In the genomic region with DNA sequence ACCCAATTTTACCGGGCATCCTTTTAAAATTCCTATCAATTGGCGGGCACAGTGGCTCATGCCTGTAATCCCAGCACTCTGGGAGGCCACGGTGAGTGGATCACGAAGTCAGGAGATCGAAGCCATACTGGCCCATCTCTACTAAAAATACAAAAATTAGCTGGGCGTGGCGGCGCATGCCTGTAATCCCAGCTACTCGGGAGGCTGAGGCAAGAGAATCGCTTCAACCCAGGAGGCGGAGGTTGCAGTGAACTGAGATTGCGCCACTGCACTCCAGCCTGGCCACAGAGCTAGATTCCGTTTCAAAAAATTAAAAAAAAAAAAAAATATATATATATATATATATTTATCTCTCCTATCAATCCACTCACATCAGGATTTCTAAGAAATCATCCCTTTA, we compare ENCODE assay signal across 7 cellular contexts. TPM values are rescaled to one million over a fixed set of nuclear protein-coding genes. Genes with fewer than 3 reads are reported as not detected.
A peak's percentile ranks its signal among the peaks of the same experiment; 100 is the strongest.
DNase-seq lines count a peak whose midpoint lies in the region; ATAC-seq and TF ChIP-seq lines count a peak whose summit lies in the region.
"Not testable (repeated sequence)": the region's sequence is repeated elsewhere in the genome, so short reads cannot be mapped to it uniquely, and the experiment has no call there.

No MANE protein-coding gene starts in this region.

- peak overlapping the region; percentile 66; the same call in 1 of the 2 replicates for H3K4me2 ChIP-seq in DND-41 (ENCODE audit: insufficient read depth, low read length)
- peak overlapping the region; percentile 48 for H3K4me2 ChIP-seq in SU-DHL-6 (ENCODE audit: low read depth, low read length, poor library complexity, severe bottlenecking)

- H3K9ac ChIP-seq in DND-41 (ENCODE audit: low read depth, low read length), result peak overlapping the region; percentile 85
- not testable (repeated sequence) for H3K9ac ChIP-seq in SU-DHL-6 (ENCODE audit: low read length)

- H3K27ac Mint-ChIP-seq in activated CD8-positive, alpha-beta T cell treated with anti-CD3 and anti-CD28 coated beads for 36 hours, result peak overlapping the region; percentile 89
- H3K27ac Mint-ChIP-seq in activated naive CD4-positive, alpha-beta T cell treated with anti-CD3 and anti-CD28 coated beads, Interleukin-2, amount 10 ng/mL, durations not matched to agents 7 days and 5 days, result peak overlapping the region; percentile 76
- peak overlapping the region; percentile 43 to 92 (median 84) for H3K27ac Mint-ChIP-seq in naive thymus-derived CD8-positive, alpha-beta T cell
- H3K27ac Mint-ChIP-seq in stimulated activated naive B cell treated with anti-CD40 and anti-IgM and Interleukin-4, amounts not matched to agents 10 μg/mL and 1 μg/mL and 100 μg/mL, for 72 hours, result peak overlapping the region; percentile 88

- H3K36me3 ChIP-seq in DND-41 (ENCODE audit: insufficient read depth, low read length), result peaks cover 68% of the 10 kb centered on the region
- H3K36me3 ChIP-seq in SU-DHL-6 (ENCODE audit: low read length), result not testable (repeated sequence)

- H3K27me3 Mint-ChIP-seq in activated CD8-positive, alpha-beta T cell treated with anti-CD3 and anti-CD28 coated beads for 36 hours; activated naive CD4-positive, alpha-beta T cell treated with anti-CD3 and anti-CD28 coated beads, Interleukin-2, amount 10 ng/mL, durations not matched to agents 7 days and 5 days; naive thymus-derived CD8-positive, alpha-beta T cell; stimulated activated naive B cell treated with anti-CD40 and anti-IgM and Interleukin-4, amounts not matched to agents 10 μg/mL and 1 μg/mL and 100 μg/mL, for 72 hours: not testable (repeated sequence)

- peaks cover 14% of the 10 kb centered on the region for H3F3A ChIP-seq in SU-DHL-6 (ENCODE audit: insufficient read depth)

- H3K9me2 ChIP-seq in SU-DHL-6 (replicated peaks; ENCODE audit: insufficient read depth, low read length), result not testable (repeated sequence)

- H3K27me3 ChIP-seq in DND-41 (ENCODE audit: insufficient read depth, low read length, poor library complexity); SU-DHL-6 (ENCODE audit: low read length); dorsolateral prefrontal cortex: not testable (repeated sequence)

- peaks cover 47% of the 10 kb centered on the region for H3K36me3 Mint-ChIP-seq in activated CD8-positive, alpha-beta T cell treated with anti-CD3 and anti-CD28 coated beads for 36 hours (ENCODE audit: low read depth)
- peaks cover 54% of the 10 kb centered on the region for H3K36me3 Mint-ChIP-seq in activated naive CD4-positive, alpha-beta T cell treated with anti-CD3 and anti-CD28 coated beads, Interleukin-2, amount 10 ng/mL, durations not matched to agents 7 days and 5 days
- peaks cover 0 to 17% (median under 1%) of the 10 kb centered on the region in 3 donors for H3K36me3 Mint-ChIP-seq in naive thymus-derived CD8-positive, alpha-beta T cell
- peaks cover 19 to 39% of the 10 kb centered on the region in 2 donors for H3K36me3 Mint-ChIP-seq in stimulated activated naive B cell treated with anti-CD40 and anti-IgM and Interleukin-4, amounts not matched to agents 10 μg/mL and 1 μg/mL and 100 μg/mL, for 72 hours

- POLR2A ChIA-PET in activated CD8-positive, alpha-beta T cell treated with anti-CD3 and anti-CD28 coated beads for 36 hours (lab: Charles Lee), result interaction anchor here (0.6 to 3.6 kb wide), 6 partner anchors 10 to 31 kb away, joined by 3 to 23 read pairs (median 8); partner anchors contain the start of gene PTP4A2
- POLR2A ChIA-PET in naive thymus-derived CD8-positive, alpha-beta T cell (lab: Charles Lee), result interaction anchor here (0.7 to 3.5 kb wide), 3 partner anchors 11 to 81 kb away, joined by 4 to 35 read pairs (median 6); partner anchors contain the start of gene PTP4A2

- ATAC-seq in DND-41 (ENCODE audit: insufficient read depth, low read depth); activated CD8-positive, alpha-beta T cell treated with anti-CD3 and anti-CD28 coated beads for 36 hours; naive thymus-derived CD8-positive, alpha-beta T cell; stimulated activated naive B cell treated with anti-CD40 and anti-IgM and Interleukin-4, amounts not matched to agents 10 μg/mL and 1 μg/mL and 100 μg/mL, for 72 hours (replicated peaks): not testable (repeated sequence)

- not testable (repeated sequence) for TF ChIP-seq CTCF in DND-41 (IDR thresholded peaks at IDR 0.05; ENCODE audit: borderline replicate concordance, extremely low read depth, low read length, poor library complexity, severe bottlenecking); SU-DHL-6 (IDR thresholded peaks at IDR 0.05; ENCODE audit: insufficient read depth, low read length, poor library complexity, severe bottlenecking); activated CD8-positive, alpha-beta T cell treated with anti-CD3 and anti-CD28 coated beads for 36 hours (IDR thresholded peaks at IDR 0.05); dorsolateral prefrontal cortex (IDR thresholded peaks at IDR 0.05 in 54 of 56, conservative IDR thresholded peaks at IDR 0.05 in 2 of 56; ENCODE audit: low read depth in 1 of 56, partially characterized antibody in 56 of 56)

- H3K4me1 ChIP-seq in DND-41 (ENCODE audit: insufficient read depth, low read length), result peaks cover 89% of the 10 kb centered on the region

- intact Hi-C loops in activated CD8-positive, alpha-beta T cell treated with anti-CD3 and anti-CD28 coated beads for 36 hours (cut with micrococcal nuclease), result loop anchor here (5.0 kb wide), 1 partner anchor 36 kb away; no protein-coding TSS in a partner anchor
- intact Hi-C loops in dorsolateral prefrontal cortex (cut with DNase I), result not testable (repeated sequence)

- H3K4me1 Mint-ChIP-seq in activated CD8-positive, alpha-beta T cell treated with anti-CD3 and anti-CD28 coated beads for 36 hours (ENCODE audit: low read depth), result peaks cover 80% of the 10 kb centered on the region
- peaks cover 90% of the 10 kb centered on the region for H3K4me1 Mint-ChIP-seq in activated naive CD4-positive, alpha-beta T cell treated with anti-CD3 and anti-CD28 coated beads, Interleukin-2, amount 10 ng/mL, durations not matched to agents 7 days and 5 days
- peaks cover 35 to 90% (median 84%) of the 10 kb centered on the region in 4 donors for H3K4me1 Mint-ChIP-seq in naive thymus-derived CD8-positive, alpha-beta T cell
- peaks cover 39 to 76% of the 10 kb centered on the region in 2 donors for H3K4me1 Mint-ChIP-seq in stimulated activated naive B cell treated with anti-CD40 and anti-IgM and Interleukin-4, amounts not matched to agents 10 μg/mL and 1 μg/mL and 100 μg/mL, for 72 hours

- peak overlapping the region; percentile 96 for H3K27ac ChIP-seq in DND-41 (ENCODE audit: low read length)
- not testable (repeated sequence) for H3K27ac ChIP-seq in SU-DHL-6 (ENCODE audit: low read depth, low read length)
- peak overlapping the region in 46 of 59 donors; percentile 56 to 95 (median 86) for H3K27ac ChIP-seq in dorsolateral prefrontal cortex

- H3K4me3 Mint-ChIP-seq in activated CD8-positive, alpha-beta T cell treated with anti-CD3 and anti-CD28 coated beads for 36 hours, result peak overlapping the region; percentile 61
- H3K4me3 Mint-ChIP-seq in activated naive CD4-positive, alpha-beta T cell treated with anti-CD3 and anti-CD28 coated beads, Interleukin-2, amount 10 ng/mL, durations not matched to agents 7 days and 5 days, result peak overlapping the region; percentile 41
- peak overlapping the region; percentile 66 to 88 (median 74) for H3K4me3 Mint-ChIP-seq in naive thymus-derived CD8-positive, alpha-beta T cell
- peak overlapping the region; percentile 61 to 65 for H3K4me3 Mint-ChIP-seq in stimulated activated naive B cell treated with anti-CD40 and anti-IgM and Interleukin-4, amounts not matched to agents 10 μg/mL and 1 μg/mL and 100 μg/mL, for 72 hours

- H3K79me2 ChIP-seq in DND-41 (ENCODE audit: insufficient read depth, low read length) (peaks cover 98% of the 10 kb centered on the region), SU-DHL-6 (ENCODE audit: insufficient read depth, low read length) (peaks cover 100% of the 10 kb centered on the region)

- CTCF ChIA-PET in activated CD8-positive, alpha-beta T cell treated with anti-CD3 and anti-CD28 coated beads for 36 hours (lab: Charles Lee), result interaction anchor here (0.7 to 2.2 kb wide), 7 partner anchors 9 to 110 kb away, joined by 3 to 14 read pairs (median 4); partner anchors contain the start of gene SPOCD1
- CTCF ChIA-PET in activated naive CD4-positive, alpha-beta T cell treated with anti-CD3 and anti-CD28 coated beads, Interleukin-2, amount 10 ng/mL, durations not matched to agents 7 days and 5 days (lab: Charles Lee), result interaction anchor here (1.3 to 2.2 kb wide), 4 partner anchors 9 to 110 kb away, joined by 4 to 11 read pairs (median 4); partner anchors contain the start of gene SPOCD1

- peak; percentile 62 for DNase-seq in DND-41
- not testable (repeated sequence) for DNase-seq in activated CD8-positive, alpha-beta T cell treated with anti-CD3 and anti-CD28 coated beads for 36 hours; activated naive CD4-positive, alpha-beta T cell treated with anti-CD3 and anti-CD28 coated beads, Interleukin-2, amount 10 ng/mL, durations not matched to agents 7 days and 5 days; dorsolateral prefrontal cortex; naive thymus-derived CD8-positive, alpha-beta T cell; stimulated activated naive B cell treated with anti-CD40 and anti-IgM and Interleukin-4, amounts not matched to agents 10 μg/mL and 1 μg/mL and 100 μg/mL, for 72 hours

- H3K9me3 ChIP-seq in DND-41 (ENCODE audit: insufficient read depth, low read length, severe bottlenecking); SU-DHL-6 (ENCODE audit: insufficient read depth, low read length): not testable (repeated sequence)

- H3K4me3 ChIP-seq in DND-41 (ENCODE audit: low read depth in 1 of 2, low read length in 2 of 2); SU-DHL-6 (ENCODE audit: insufficient read depth, low read length, poor library complexity, severe bottlenecking); dorsolateral prefrontal cortex: not testable (repeated sequence)

- H3K9me3 Mint-ChIP-seq in activated CD8-positive, alpha-beta T cell treated with anti-CD3 and anti-CD28 coated beads for 36 hours; activated naive CD4-positive, alpha-beta T cell treated with anti-CD3 and anti-CD28 coated beads, Interleukin-2, amount 10 ng/mL, durations not matched to agents 7 days and 5 days; naive thymus-derived CD8-positive, alpha-beta T cell; stimulated activated naive B cell treated with anti-CD40 and anti-IgM and Interleukin-4, amounts not matched to agents 10 μg/mL and 1 μg/mL and 100 μg/mL, for 72 hours: not testable (repeated sequence)

- H4K20me1 ChIP-seq in DND-41 (ENCODE audit: insufficient read depth, low read length) (peaks cover 49% of the 10 kb centered on the region), SU-DHL-6 (ENCODE audit: low read depth, low read length) (peaks cover 42% of the 10 kb centered on the region)

- H2AFZ ChIP-seq in DND-41 (ENCODE audit: low read depth, low read length); SU-DHL-6 (ENCODE audit: low read depth, low read length, severe bottlenecking): not testable (repeated sequence)

RNA-seq across cellular contexts. Expression of gene PTP4A2, which starts 12.3 kb away (rescaled TPM):
- total RNA-seq in activated CD8-positive, alpha-beta T cell treated with anti-CD3 and anti-CD28 coated beads for 36 hours, result 100 to 1,000 TPM; 273 to 296 TPM
- 100 to 1,000 TPM; 185 to 784 (median 393) TPM for total RNA-seq in dorsolateral prefrontal cortex
- total RNA-seq in naive thymus-derived CD8-positive, alpha-beta T cell, result 100 to 1,000 TPM; 230 to 235 TPM
- 100 to 1,000 TPM; 287 to 748 (median 546) TPM for polyA plus RNA-seq in naive thymus-derived CD8-positive, alpha-beta T cell
